22 cellular contexts compared by ENCODE assay signal in the genomic region with DNA sequence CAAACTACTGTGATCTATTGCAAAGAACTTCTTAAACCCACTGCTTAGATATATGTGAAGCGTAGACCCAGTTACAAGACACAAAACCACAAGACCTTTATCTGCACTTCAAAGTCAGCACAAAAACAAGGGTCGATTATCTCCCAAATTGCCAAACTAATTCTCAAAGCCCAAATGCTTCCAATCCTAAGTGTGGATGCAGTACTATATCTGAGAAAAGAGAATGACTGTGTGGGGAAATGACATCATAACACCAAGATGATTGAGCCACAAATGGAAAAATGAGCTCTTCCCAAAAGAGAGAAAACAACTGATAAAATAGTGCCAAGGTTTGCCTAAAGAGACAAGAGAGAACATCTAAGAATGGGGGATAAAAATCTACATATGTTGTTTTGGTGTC.
DNase-seq lines count a peak whose midpoint lies in the region; ATAC-seq, FAIRE-seq and TF ChIP-seq lines count a peak whose summit lies in the region.
"Had no signal": no experiment of that assay in that cellular context is flagged by ENCODE, and none has a peak within 500 bp of the region (broad histone marks: within the 10 kb centered on the region; RNA-seq: fewer than 3 reads in every experiment).

No MANE protein-coding gene starts in this region.

- no peaks in the 10 kb centered on the region for H3F3A ChIP-seq in OCI-LY1 (ENCODE audit: insufficient read depth, low read length)

- 45 to 48% (median 46%) methylated on average over 2 of the region's 2 CpGs for WGBS in psoas muscle, 3 donors

- H3K27ac Mint-ChIP-seq in Caco-2 (ENCODE audit: unreplicated experiment): peak overlapping the region; percentile 8
- peak overlapping the region; percentile 11 to 93 (median 93) for H3K27ac Mint-ChIP-seq in nephron
- H3K27ac Mint-ChIP-seq: activated naive CD8-positive, alpha-beta T cell had no signal

- H3K36me3 Mint-ChIP-seq in Caco-2 (ENCODE audit: insufficient read depth, unreplicated experiment) (no peaks in the 10 kb centered on the region), nephron (ENCODE audit: low read depth) (peaks cover 66% of the 10 kb centered on the region)
- H3K36me3 Mint-ChIP-seq: activated naive CD8-positive, alpha-beta T cell had no signal

- TF ChIP-seq CTCF in Caco-2 (IDR thresholded peaks at IDR 0.05; ENCODE audit: insufficient read depth in 1 of 2, low read depth in 1 of 2, low read length in 1 of 2, severe bottlenecking in 1 of 2, unreplicated experiment in 1 of 2) (no peak), OCI-LY1 (IDR thresholded peaks at IDR 0.05; ENCODE audit: low read length) (no peak), nephron (IDR thresholded peaks at IDR 0.05; ENCODE audit: unreplicated experiment in 3 of 3) (no peak), psoas muscle (IDR thresholded peaks at IDR 0.05) (no peak)

- peaks cover 40% of the 10 kb centered on the region for H3K4me1 ChIP-seq in Caco-2
- peaks cover 63% of the 10 kb centered on the region for H3K4me1 ChIP-seq in OCI-LY1 (ENCODE audit: insufficient read depth, low read length, severe bottlenecking)
- H3K4me1 ChIP-seq in psoas muscle: no peaks in the 10 kb centered on the region

- H3K4me3 ChIP-seq in Caco-2 (ENCODE audit: low read depth, low read length) (no peak overlapping the region), OCI-LY1 (ENCODE audit: low read depth, low read length, poor library complexity, severe bottlenecking) (peak overlapping the region; percentile 48), psoas muscle (no peak overlapping the region)
- H3K4me3 ChIP-seq: esophagus squamous epithelium, hepatocyte had no signal

- no peak overlapping the region for H3K4me3 Mint-ChIP-seq in Caco-2 (ENCODE audit: unreplicated experiment)
- no peak overlapping the region for H3K4me3 Mint-ChIP-seq in nephron
- H3K4me3 Mint-ChIP-seq: activated naive CD8-positive, alpha-beta T cell had no signal

- H3K4me1 Mint-ChIP-seq in Caco-2 (ENCODE audit: low read depth, unreplicated experiment) (peaks cover 8% of the 10 kb centered on the region), nephron (peaks cover 48% of the 10 kb centered on the region)

- BruUV-seq in Caco-2 (replicated peaks; lab: Mats Ljungman, UMichigan): no TSS peak

- DNase-seq in Caco-2 (no peak), caudate nucleus (lab: John Stamatoyannopoulos, UW) (no peak), NCI-H2171 (lab: John Stamatoyannopoulos, UW) (no peak), NCI-H187 treated with DMSO at 0.1 percent for 48 hours (lab: John Stamatoyannopoulos, UW) (no peak), GM12892 (ENCODE audit: insufficient read length) (no peak), psoas muscle (no peak)
- DNase-seq: activated CD4-positive, CD25-positive, alpha-beta regulatory T cell; activated CD8-positive, alpha-beta memory T cell treated with anti-CD3 and anti-CD28 coated beads for 24 hours; effector CD4-positive, alpha-beta T cell; esophagus squamous epithelium; NCI-H2081 treated with DMSO at 0.1 percent for 48 hours; NCI-H510A treated with DMSO at 0.1 percent for 48 hours; retina; SHP77; stimulated activated naive CD8-positive, alpha-beta T cell treated with anti-CD3 and anti-CD28 coated beads, Interleukin-15, Interleukin-2, amounts not matched to agents 100 U/mL and 50 U/mL, for 24 hours; T-helper 1 cell had no signal

- no peak for FAIRE-seq in GM12892 (lab: Jason Lieb, UNC)
- FAIRE-seq: keratinocyte had no signal

- TF ChIP-seq POLR2A in GM12892 (IDR thresholded peaks at IDR 0.05; ENCODE audit: low read depth, low read length): no peak

- H3K9ac ChIP-seq in OCI-LY1 (ENCODE audit: low read length): peak overlapping the region; percentile 54; the same call in 1 of the 2 replicates

- no peak for ATAC-seq in psoas muscle
- ATAC-seq: HCT116; stimulated activated naive CD8-positive, alpha-beta T cell treated with anti-CD3 and anti-CD28 coated beads, Interleukin-15, Interleukin-2, amounts not matched to agents 100 U/mL and 50 U/mL, for 24 hours had no signal

- H3K27ac ChIP-seq in OCI-LY1 (ENCODE audit: low read depth, low read length, poor library complexity, severe bottlenecking): peak overlapping the region; percentile 93
- peak overlapping the region; percentile 87 for H3K27ac ChIP-seq in caudate nucleus (ENCODE audit: low read depth, low read length)
- H3K27ac ChIP-seq in psoas muscle: no peak overlapping the region

- intact Hi-C loops in Caco-2 (cut with micrococcal nuclease; ENCODE audit: unreplicated experiment) (loop anchor here (1.0 to 2.0 kb wide), 2 partner anchors 21 to 37 kb away; no protein-coding TSS in a partner anchor), psoas muscle (cut with DNase I) (no loop called here)

- H3K27me3 Mint-ChIP-seq in Caco-2 (ENCODE audit: insufficient read depth, unreplicated experiment): no peaks in the 10 kb centered on the region
- no peaks in the 10 kb centered on the region for H3K27me3 Mint-ChIP-seq in nephron (ENCODE audit: low read depth)
- H3K27me3 Mint-ChIP-seq: activated naive CD8-positive, alpha-beta T cell had no signal

- no peaks in the 10 kb centered on the region for H3K9me3 Mint-ChIP-seq in Caco-2 (ENCODE audit: unreplicated experiment)
- H3K9me3 Mint-ChIP-seq in nephron: no peaks in the 10 kb centered on the region

- peaks cover 1% of the 10 kb centered on the region; the same call in 1 of the 2 replicates for H3K36me3 ChIP-seq in Caco-2 (ENCODE audit: control insufficient read depth, insufficient read depth, low read length)
- H3K36me3 ChIP-seq in OCI-LY1 (ENCODE audit: insufficient read depth, low read length): peaks cover 21% of the 10 kb centered on the region; the same call in 1 of the 2 replicates
- H3K36me3 ChIP-seq in psoas muscle (ENCODE audit: insufficient read depth in 1 of 2, low read depth in 1 of 2): no peaks in the 10 kb centered on the region
- H3K36me3 ChIP-seq: esophagus squamous epithelium had no signal

- no peaks in the 10 kb centered on the region for H3K9me2 ChIP-seq in OCI-LY1 (ENCODE audit: low read depth, low read length)

- H3K79me2 ChIP-seq in OCI-LY1 (ENCODE audit: insufficient read depth, low read length): peaks cover 3% of the 10 kb centered on the region; the same call in 1 of the 2 replicates

- no peak overlapping the region for H2AFZ ChIP-seq in OCI-LY1 (ENCODE audit: low read length)
- H2AFZ ChIP-seq: hepatocyte had no signal

- CTCF ChIA-PET in Caco-2 (lab: Charles Lee): no interaction called here

- POLR2A ChIA-PET in Caco-2 (lab: Charles Lee): no interaction called here

- peak overlapping the region; percentile 67 for H3K4me2 ChIP-seq in OCI-LY1 (ENCODE audit: low read length)

- no peaks in the 10 kb centered on the region for H4K20me1 ChIP-seq in OCI-LY1 (ENCODE audit: insufficient read depth, low read length)

- H3K27me3 ChIP-seq in Caco-2 (replicated peaks; ENCODE audit: control insufficient read depth, insufficient read depth, low read length) (no peaks in the 10 kb centered on the region), OCI-LY1 (ENCODE audit: insufficient read depth, low read length) (no peaks in the 10 kb centered on the region), psoas muscle (ENCODE audit: insufficient read depth in 3 of 3, low read length in 2 of 3) (peaks cover 0 to 2% (median 0%) of the 10 kb centered on the region in 3 donors)
- H3K27me3 ChIP-seq: esophagus squamous epithelium, hepatocyte had no signal

- no peaks in the 10 kb centered on the region for H3K9me3 ChIP-seq in Caco-2
- no peaks in the 10 kb centered on the region for H3K9me3 ChIP-seq in OCI-LY1 (ENCODE audit: low read length)
- H3K9me3 ChIP-seq in psoas muscle: no peaks in the 10 kb centered on the region
- H3K9me3 ChIP-seq: esophagus squamous epithelium had no signal
